In the genomic region with DNA sequence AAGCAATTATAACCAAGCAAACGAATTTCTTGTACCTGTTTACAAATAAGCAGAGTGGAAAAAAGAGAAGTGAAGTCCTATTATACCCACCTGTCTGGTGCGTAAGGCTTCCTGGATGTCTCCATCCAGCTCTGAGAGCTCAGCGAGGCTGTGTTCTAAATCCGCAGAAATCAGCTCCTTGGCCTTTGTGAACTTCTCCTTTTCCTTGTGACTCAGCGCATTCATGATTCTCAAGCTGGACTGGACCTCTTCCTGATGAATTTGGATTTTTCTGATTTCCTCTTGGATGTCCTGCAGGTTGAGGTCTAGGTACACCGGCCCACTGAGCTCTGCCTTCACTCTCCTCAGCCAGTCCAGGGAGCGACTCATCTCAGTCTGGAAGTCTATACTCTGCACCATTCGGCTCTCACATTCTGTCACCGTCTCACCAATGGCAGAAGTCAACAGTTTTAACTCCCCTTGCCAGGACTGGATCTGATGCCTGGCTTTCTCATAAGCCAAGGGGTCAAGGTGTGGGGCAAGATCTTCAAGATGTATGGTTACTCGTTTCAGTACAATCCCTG, we compare ENCODE assay signal across 15 cellular contexts.
"Had no signal": no experiment of that assay in that cellular context is flagged by ENCODE, and none has a peak within 500 bp of the region (broad histone marks: within the 10 kb centered on the region; RNA-seq: fewer than 3 reads in every experiment).

No MANE protein-coding gene starts in this region.

- ATAC-seq: activated CD4-positive, CD25-positive, alpha-beta regulatory T cell treated with anti-CD3 and anti-CD28 coated beads, Interleukin-2, amount 50 U/mL, for 24 hours; gastroesophageal sphincter; naive thymus-derived CD8-positive, alpha-beta T cell had no signal

- H3K36me3 ChIP-seq: uterus had no signal

- FAIRE-seq: bronchial epithelial cell, endothelial cell of umbilical vein had no signal

- H3K27me3 ChIP-seq: esophagus muscularis mucosa, gastroesophageal sphincter, heart left ventricle, tibial artery, uterus had no signal

- DNase-seq: activated gamma-delta T cell treated with Interleukin-2 at 50 U/mL for 16 hours; effector memory CD4-positive, alpha-beta T cell; heart left ventricle; naive thymus-derived CD8-positive, alpha-beta T cell; posterior cingulate gyrus; stimulated activated CD8-positive, alpha-beta memory T cell treated with anti-CD3 and anti-CD28 coated beads, Interleukin-4, amount 100 ng/mL, for 48 hours; stimulated activated naive CD4-positive, alpha-beta T cell; T1000; tibial artery; uterus had no signal

- H3K27ac ChIP-seq: esophagus muscularis mucosa, gastroesophageal sphincter, tibial artery, uterus had no signal

- H3K9me3 ChIP-seq: esophagus muscularis mucosa, gastroesophageal sphincter, heart left ventricle, tibial artery, uterus had no signal

- H3K4me1 ChIP-seq: esophagus muscularis mucosa, gastroesophageal sphincter, tibial artery, uterus had no signal

- H3K4me3 ChIP-seq: esophagus muscularis mucosa, gastroesophageal sphincter, heart left ventricle, tibial artery, uterus had no signal
